12 cellular contexts compared by ENCODE assay signal in genomic region chr4:54571293-54571723, GRCh38.
"Had no signal": no experiment of that assay in that cellular context is flagged by ENCODE, and none has a peak within 500 bp of the region (broad histone marks: within the 10 kb centered on the region; RNA-seq: fewer than 3 reads in every experiment).

No MANE protein-coding gene starts in this region.

- H3K4me3 ChIP-seq: gastroesophageal sphincter, lung, mucosa of descending colon, tibial artery, uterus had no signal

- H3K27ac ChIP-seq: gastroesophageal sphincter, tibial artery, uterus had no signal

- H3K36me3 ChIP-seq: gastroesophageal sphincter, tibial artery, uterus had no signal

- ATAC-seq: activated naive CD8-positive, alpha-beta T cell treated with anti-CD3 and anti-CD28 coated beads, Interleukin-2, amount 50 U/mL, for 24 hours; gastroesophageal sphincter; mucosa of descending colon; right cardiac atrium; stimulated activated effector memory CD8-positive, alpha-beta T cell treated with anti-CD3 and anti-CD28 coated beads, Interleukin-12 subunit alpha, Interleukin-12 subunit beta, amount 100 ng/mL, for 72 hours had no signal

- H3K4me1 ChIP-seq: tibial artery, uterus had no signal

- DNase-seq: activated CD4-positive, alpha-beta T cell treated with anti-CD3 and anti-CD28 coated beads for 48 hours; activated naive CD4-positive, alpha-beta T cell treated with Interleukin-2 at 50 U/mL for 16 hours; activated naive CD8-positive, alpha-beta T cell treated with anti-CD3 and anti-CD28 coated beads, Interleukin-2, amount 50 U/mL, for 24 hours; hypothalamus; mucosa of descending colon; occipital lobe; right cardiac atrium; tibial artery; uterus had no signal

- H3K27me3 ChIP-seq: gastroesophageal sphincter, tibial artery, uterus had no signal

- H3K9me3 ChIP-seq: gastroesophageal sphincter, mucosa of descending colon, tibial artery, uterus had no signal
